In the genomic region with DNA sequence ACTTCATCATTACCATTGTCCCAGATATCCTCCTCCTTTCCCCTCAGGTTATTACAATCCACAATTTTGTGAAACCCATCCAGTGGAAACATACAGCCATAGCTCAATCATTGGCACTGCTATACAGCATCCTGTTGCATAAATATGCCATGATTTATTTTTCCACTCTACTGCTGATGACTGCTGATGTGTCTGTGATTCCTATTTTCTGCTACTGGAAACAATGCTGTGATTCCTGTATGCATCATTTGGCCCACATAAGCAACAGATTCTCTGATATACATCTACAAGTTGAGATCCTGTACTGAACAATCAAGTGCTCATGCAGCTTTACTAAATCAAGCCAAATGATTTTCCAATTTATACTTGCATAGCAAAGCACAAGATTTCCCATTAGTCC, we compare ENCODE assay signal across 2 cellular contexts.
A peak's percentile ranks its signal among the peaks of the same experiment; 100 is the strongest.
TF ChIP-seq lines count a peak whose summit lies in the region.

No MANE protein-coding gene starts in this region.

TF ChIP-seq in IMR-90, 13 proteins besides CTCF, POLR2A, EP300 and RAD21:
- TF ChIP-seq NFE2L2 (IDR thresholded peaks at IDR 0.05; ENCODE audit: low read depth, low read length), result no peak
- TF ChIP-seq MAFK (IDR thresholded peaks at IDR 0.05; ENCODE audit: low read depth, low read length), result no peak
- no peak for TF ChIP-seq MAZ (IDR thresholded peaks at IDR 0.05; ENCODE audit: borderline replicate concordance, low read depth, low read length)
- TF ChIP-seq CEBPB (IDR thresholded peaks at IDR 0.05; ENCODE audit: low read depth, low read length), result no peak
- TF ChIP-seq BHLHE40 (IDR thresholded peaks at IDR 0.05; ENCODE audit: low read depth, low read length), result no peak
- TF ChIP-seq, protein P1, sequence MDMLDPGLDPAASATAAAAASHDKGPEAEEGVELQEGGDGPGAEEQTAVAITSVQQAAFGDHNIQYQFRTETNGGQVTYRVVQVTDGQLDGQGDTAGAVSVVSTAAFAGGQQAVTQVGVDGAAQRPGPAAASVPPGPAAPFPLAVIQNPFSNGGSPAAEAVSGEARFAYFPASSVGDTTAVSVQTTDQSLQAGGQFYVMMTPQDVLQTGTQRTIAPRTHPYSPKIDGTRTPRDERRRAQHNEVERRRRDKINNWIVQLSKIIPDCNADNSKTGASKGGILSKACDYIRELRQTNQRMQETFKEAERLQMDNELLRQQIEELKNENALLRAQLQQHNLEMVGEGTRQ (IDR thresholded peaks at IDR 0.05; ENCODE audit: low read depth, low read length), result no peak
- TF ChIP-seq, protein P2, sequence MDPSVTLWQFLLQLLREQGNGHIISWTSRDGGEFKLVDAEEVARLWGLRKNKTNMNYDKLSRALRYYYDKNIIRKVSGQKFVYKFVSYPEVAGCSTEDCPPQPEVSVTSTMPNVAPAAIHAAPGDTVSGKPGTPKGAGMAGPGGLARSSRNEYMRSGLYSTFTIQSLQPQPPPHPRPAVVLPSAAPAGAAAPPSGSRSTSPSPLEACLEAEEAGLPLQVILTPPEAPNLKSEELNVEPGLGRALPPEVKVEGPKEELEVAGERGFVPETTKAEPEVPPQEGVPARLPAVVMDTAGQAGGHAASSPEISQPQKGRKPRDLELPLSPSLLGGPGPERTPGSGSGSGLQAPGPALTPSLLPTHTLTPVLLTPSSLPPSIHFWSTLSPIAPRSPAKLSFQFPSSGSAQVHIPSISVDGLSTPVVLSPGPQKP (IDR thresholded peaks at IDR 0.05; ENCODE audit: borderline replicate concordance, low read depth, low read length), result no peak

TF ChIP-seq in endothelial cell of umbilical vein, 7 proteins besides CTCF, POLR2A, EP300 and RAD21:
- TF ChIP-seq FOS (IDR thresholded peaks at IDR 0.05; ENCODE audit: borderline replicate concordance, insufficient read depth, low read length) (no peak), GATA2 (IDR thresholded peaks at IDR 0.05; ENCODE audit: insufficient read depth, insufficient read length, low read depth, low read length) (peak; percentile 22)
- TF ChIP-seq, protein P3, sequence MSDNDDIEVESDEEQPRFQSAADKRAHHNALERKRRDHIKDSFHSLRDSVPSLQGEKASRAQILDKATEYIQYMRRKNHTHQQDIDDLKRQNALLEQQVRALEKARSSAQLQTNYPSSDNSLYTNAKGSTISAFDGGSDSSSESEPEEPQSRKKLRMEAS (IDR thresholded peaks at IDR 0.05; ENCODE audit: insufficient read depth, insufficient read length), result no peak
